Comparison of ENCODE assay signal across 23 cellular contexts in the genomic region with DNA sequence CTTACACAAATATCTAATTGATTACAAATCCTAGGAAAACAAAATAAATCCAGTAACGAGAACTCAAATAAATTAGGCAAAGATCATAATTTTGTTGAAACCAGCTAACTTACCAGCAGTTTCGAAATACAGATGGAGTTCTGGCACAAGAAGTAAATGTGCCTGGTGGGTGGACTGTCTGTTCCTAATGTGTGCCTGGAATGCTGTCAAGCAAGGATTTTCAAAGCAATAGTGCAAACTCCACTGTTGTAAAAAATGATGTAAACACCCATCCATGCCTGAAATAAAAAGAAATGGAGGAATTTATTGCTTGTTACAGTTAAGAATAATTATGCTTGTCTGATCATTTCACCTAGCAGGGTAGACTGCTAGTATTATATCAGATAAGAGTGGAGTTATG.
"Had no signal": no experiment of that assay in that cellular context is flagged by ENCODE, and none has a peak within 500 bp of the region (broad histone marks: within the 10 kb centered on the region; RNA-seq: fewer than 3 reads in every experiment).

No MANE protein-coding gene starts in this region.

- H3K4me3 ChIP-seq: colonic mucosa, heart left ventricle, lung, spleen, stomach, upper lobe of right lung, vagina had no signal

- H3K27me3 Mint-ChIP-seq: naive thymus-derived CD8-positive, alpha-beta T cell; stimulated activated naive B cell treated with anti-CD40 and anti-IgM and Interleukin-4, amounts not matched to agents 10 μg/mL and 1 μg/mL and 100 μg/mL, for 72 hours had no signal

- H3K36me3 ChIP-seq: colonic mucosa, heart left ventricle, neutrophil, spleen, stomach, upper lobe of right lung, vagina had no signal

- ATAC-seq: heart left ventricle; left cardiac atrium; left ventricle myocardium superior; naive thymus-derived CD8-positive, alpha-beta T cell; sciatic nerve; stimulated activated naive B cell treated with anti-CD40 and anti-IgM and Interleukin-4, amounts not matched to agents 10 μg/mL and 1 μg/mL and 100 μg/mL, for 72 hours; upper lobe of right lung had no signal

- H3K36me3 Mint-ChIP-seq: naive thymus-derived CD8-positive, alpha-beta T cell; stimulated activated naive B cell treated with anti-CD40 and anti-IgM and Interleukin-4, amounts not matched to agents 10 μg/mL and 1 μg/mL and 100 μg/mL, for 72 hours had no signal

- H3K9me3 ChIP-seq: colonic mucosa, heart left ventricle, neutrophil, upper lobe of right lung, vagina had no signal

- H3K4me1 Mint-ChIP-seq: naive thymus-derived CD8-positive, alpha-beta T cell; stimulated activated naive B cell treated with anti-CD40 and anti-IgM and Interleukin-4, amounts not matched to agents 10 μg/mL and 1 μg/mL and 100 μg/mL, for 72 hours had no signal

- DNase-seq: colonic mucosa; dermis blood vessel endothelial cell; erythroblast; foreskin melanocyte; heart left ventricle; hypothalamus; kidney; left cardiac atrium; left ventricle myocardium superior; mesendoderm; naive thymus-derived CD8-positive, alpha-beta T cell; spleen; stimulated activated CD4-positive, alpha-beta T cell treated with anti-CD3 and anti-CD28 coated beads, Interleukin-15, amount 100 ng/mL, for 24 hours; stimulated activated CD4-positive, alpha-beta T cell treated with anti-CD3 and anti-CD28 coated beads, Interleukin-1b, Interleukin-23, amount 100 ng/mL, for 48 hours; stimulated activated CD4-positive, alpha-beta T cell treated with anti-CD3 and anti-CD28 coated beads, Interleukin-4, amount 100 ng/mL, for 24 hours; stimulated activated naive B cell treated with anti-CD40 and anti-IgM and Interleukin-4, amounts not matched to agents 10 μg/mL and 1 μg/mL and 100 μg/mL, for 72 hours; stomach; substantia nigra; upper lobe of right lung had no signal

- H3K27ac Mint-ChIP-seq: naive thymus-derived CD8-positive, alpha-beta T cell; stimulated activated naive B cell treated with anti-CD40 and anti-IgM and Interleukin-4, amounts not matched to agents 10 μg/mL and 1 μg/mL and 100 μg/mL, for 72 hours had no signal

- H3K27me3 ChIP-seq: colonic mucosa, heart left ventricle, neutrophil, spleen, stomach, upper lobe of right lung, vagina had no signal

- H3K4me3 Mint-ChIP-seq: naive thymus-derived CD8-positive, alpha-beta T cell; stimulated activated naive B cell treated with anti-CD40 and anti-IgM and Interleukin-4, amounts not matched to agents 10 μg/mL and 1 μg/mL and 100 μg/mL, for 72 hours had no signal

- H3K4me1 ChIP-seq: colonic mucosa, heart left ventricle, spleen, stomach, upper lobe of right lung had no signal

- H3K27ac ChIP-seq: colonic mucosa, heart left ventricle, neutrophil, spleen, stomach, upper lobe of right lung, vagina had no signal
